In genomic region chr12:3694673-3695072, GRCh38 we compare ENCODE assay signal across 35 cellular contexts.
"Had no signal": no experiment of that assay in that cellular context is flagged by ENCODE, and none has a peak within 500 bp of the region (broad histone marks: within the 10 kb centered on the region; RNA-seq: fewer than 3 reads in every experiment).

No MANE protein-coding gene starts in this region.

- H3K4me3 Mint-ChIP-seq: activated B cell treated with CpG ODN at 0.5 μM for 24 hours; activated CD4-positive, alpha-beta memory T cell treated with anti-CD3 and anti-CD28 coated beads for 36 hours; activated naive CD4-positive, alpha-beta T cell treated with anti-CD3 and anti-CD28 coated beads, Interleukin-2, amount 50 U/mL, for 24 hours; activated naive CD8-positive, alpha-beta T cell treated with anti-CD3 and anti-CD28 coated beads for 36 hours; activated naive CD8-positive, alpha-beta T cell treated with anti-CD3 and anti-CD28 coated beads, Interleukin-2, amount 50 U/mL, for 24 hours; activated T-cell treated with anti-CD3 and anti-CD28 coated beads, Interleukin-2, amount 50 U/mL, for 24 hours; activated T-cell treated with anti-CD3 and anti-CD28 coated beads, Interleukin-2, amount 50 U/mL, for 72 hours; dendritic cell treated with granulocyte-macrophage colony-stimulating factor and Interleukin-4, amounts not matched to agents 40 ng/mL and 50 ng/mL, for 4 days; effector memory CD8-positive, alpha-beta T cell; T-cell; T-helper 1 cell treated with Interleukin-12 subunit alpha and Interleukin-12 subunit beta and Interleukin-4 antibody, amounts not matched to agents 30 μg/mL and 1 μg/mL, for 36 hours; T-helper 2 cell treated with Interferon-gamma antibody and Interleukin-4, amounts not matched to agents 5 μg/mL and 100 μg/mL, for 36 hours had no signal

- H3K27ac Mint-ChIP-seq: activated B cell treated with CpG ODN at 0.5 μM for 24 hours; activated CD4-positive, alpha-beta memory T cell treated with anti-CD3 and anti-CD28 coated beads for 36 hours; activated naive CD4-positive, alpha-beta T cell treated with anti-CD3 and anti-CD28 coated beads, Interleukin-2, amount 50 U/mL, for 24 hours; activated naive CD8-positive, alpha-beta T cell treated with anti-CD3 and anti-CD28 coated beads for 36 hours; activated naive CD8-positive, alpha-beta T cell treated with anti-CD3 and anti-CD28 coated beads, Interleukin-2, amount 50 U/mL, for 24 hours; activated T-cell treated with anti-CD3 and anti-CD28 coated beads, Interleukin-2, amount 50 U/mL, for 24 hours; activated T-cell treated with anti-CD3 and anti-CD28 coated beads, Interleukin-2, amount 50 U/mL, for 72 hours; dendritic cell treated with granulocyte-macrophage colony-stimulating factor and Interleukin-4, amounts not matched to agents 40 ng/mL and 50 ng/mL, for 4 days; effector memory CD8-positive, alpha-beta T cell; T-cell; T-helper 1 cell treated with Interleukin-12 subunit alpha and Interleukin-12 subunit beta and Interleukin-4 antibody, amounts not matched to agents 30 μg/mL and 1 μg/mL, for 36 hours; T-helper 2 cell treated with Interferon-gamma antibody and Interleukin-4, amounts not matched to agents 5 μg/mL and 100 μg/mL, for 36 hours had no signal

- H3K9me3 Mint-ChIP-seq: activated CD4-positive, alpha-beta memory T cell treated with anti-CD3 and anti-CD28 coated beads for 36 hours; activated naive CD4-positive, alpha-beta T cell treated with anti-CD3 and anti-CD28 coated beads, Interleukin-2, amount 50 U/mL, for 24 hours; activated naive CD8-positive, alpha-beta T cell treated with anti-CD3 and anti-CD28 coated beads for 36 hours; activated T-cell treated with anti-CD3 and anti-CD28 coated beads, Interleukin-2, amount 50 U/mL, for 24 hours; effector memory CD8-positive, alpha-beta T cell had no signal

- DNase-seq: activated B cell treated with CpG ODN at 0.5 μM for 24 hours; activated CD4-positive, alpha-beta memory T cell treated with anti-CD3 and anti-CD28 coated beads for 36 hours; activated CD4-positive, alpha-beta T cell treated with anti-CD3 and anti-CD28 coated beads for 48 hours; activated CD8-positive, alpha-beta memory T cell treated with anti-CD3 and anti-CD28 coated beads, Interleukin-2, amount 50 U/mL, for 48 hours; activated gamma-delta T cell; activated naive CD4-positive, alpha-beta T cell; activated naive CD8-positive, alpha-beta T cell treated with anti-CD3 and anti-CD28 coated beads for 36 hours; activated naive CD8-positive, alpha-beta T cell treated with anti-CD3 and anti-CD28 coated beads, Interleukin-2, amount 50 U/mL, for 24 hours; activated T-cell treated with anti-CD3 and anti-CD28 coated beads for 4 hours; activated T-cell treated with anti-CD3 and anti-CD28 coated beads, Interleukin-2, amount 50 U/mL, for 24 hours; activated T-cell treated with anti-CD3 and anti-CD28 coated beads, Interleukin-2, amount 50 U/mL, for 72 hours; adrenal gland; amygdala; aorta; central memory CD4-positive, alpha-beta T cell; cerebellar nuclear complex; colonic mucosa; dorsolateral prefrontal cortex; effector CD4-positive, alpha-beta T cell; effector memory CD8-positive, alpha-beta T cell; erythroblast; foreskin keratinocyte; gastrocnemius medialis; glutamatergic neuron; heart left ventricle; T-cell; T1000; WERI-Rb-1 had no signal

- H3K9me3 ChIP-seq: body of pancreas, colonic mucosa, esophagus muscularis mucosa, gastrocnemius medialis, heart left ventricle had no signal

- H3K27me3 Mint-ChIP-seq: activated B cell treated with CpG ODN at 0.5 μM for 24 hours; activated CD4-positive, alpha-beta memory T cell treated with anti-CD3 and anti-CD28 coated beads for 36 hours; activated naive CD4-positive, alpha-beta T cell treated with anti-CD3 and anti-CD28 coated beads, Interleukin-2, amount 50 U/mL, for 24 hours; activated naive CD8-positive, alpha-beta T cell treated with anti-CD3 and anti-CD28 coated beads for 36 hours; activated naive CD8-positive, alpha-beta T cell treated with anti-CD3 and anti-CD28 coated beads, Interleukin-2, amount 50 U/mL, for 24 hours; activated T-cell treated with anti-CD3 and anti-CD28 coated beads, Interleukin-2, amount 50 U/mL, for 24 hours; dendritic cell treated with granulocyte-macrophage colony-stimulating factor and Interleukin-4, amounts not matched to agents 40 ng/mL and 50 ng/mL, for 4 days; effector memory CD8-positive, alpha-beta T cell; T-cell had no signal

- ATAC-seq: activated CD4-positive, CD25-positive, alpha-beta regulatory T cell treated with anti-CD3 and anti-CD28 coated beads, Interleukin-2, amount 50 U/mL, for 24 hours; activated naive CD8-positive, alpha-beta T cell treated with anti-CD3 and anti-CD28 coated beads, Interleukin-2, amount 50 U/mL, for 24 hours; activated T-cell treated with anti-CD3 and anti-CD28 coated beads, Interleukin-2, amount 50 U/mL, for 72 hours; body of pancreas; effector memory CD8-positive, alpha-beta T cell; foreskin keratinocyte; gastrocnemius medialis; heart left ventricle; T-cell had no signal

- H3K4me1 Mint-ChIP-seq: activated B cell treated with CpG ODN at 0.5 μM for 24 hours; activated naive CD4-positive, alpha-beta T cell treated with anti-CD3 and anti-CD28 coated beads, Interleukin-2, amount 50 U/mL, for 24 hours; activated naive CD8-positive, alpha-beta T cell treated with anti-CD3 and anti-CD28 coated beads for 36 hours; activated naive CD8-positive, alpha-beta T cell treated with anti-CD3 and anti-CD28 coated beads, Interleukin-2, amount 50 U/mL, for 24 hours had no signal
